In the genomic region with DNA sequence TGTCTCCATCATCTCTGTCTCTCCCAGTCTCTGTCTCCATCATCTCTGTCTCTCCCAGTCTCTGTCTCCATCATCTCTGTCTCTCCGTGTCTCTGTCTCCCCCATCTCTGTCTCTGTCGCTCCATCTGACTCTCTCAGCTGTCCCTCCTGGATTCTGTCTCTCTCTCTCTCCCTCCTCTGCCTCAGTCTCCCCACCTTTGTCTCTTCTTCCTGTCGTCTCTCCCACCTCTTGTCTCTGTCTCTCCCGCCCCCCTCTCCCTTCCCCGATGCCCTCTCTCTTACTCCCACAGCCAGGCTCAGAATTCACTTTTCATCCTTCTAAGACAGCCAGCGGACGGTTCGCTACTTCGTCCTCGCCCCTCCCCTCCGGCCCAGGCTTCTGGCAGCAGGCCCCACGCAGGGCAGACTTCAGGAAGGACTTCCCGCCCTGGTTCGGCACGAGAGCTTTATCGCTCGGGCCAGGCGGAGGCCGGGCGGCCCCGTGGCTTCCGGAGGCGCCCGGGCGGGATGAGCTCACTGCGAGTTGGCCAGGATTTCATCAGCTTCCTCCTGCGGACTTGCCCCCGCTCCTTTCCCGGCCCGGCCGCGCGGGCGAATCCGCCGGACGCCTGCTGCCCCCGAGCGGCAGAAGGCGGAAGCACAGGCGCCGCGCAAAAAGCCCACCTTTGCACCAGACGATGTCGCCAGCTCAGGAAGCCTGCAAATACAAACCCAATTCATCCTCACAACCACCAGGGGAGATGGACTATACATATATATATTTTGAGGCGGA, we compare ENCODE assay signal across 1 cellular context.
TF ChIP-seq lines count a peak whose summit lies in the region.

No MANE protein-coding gene starts in this region.

TF ChIP-seq in HepG2, 621 proteins besides CTCF, POLR2A, EP300 and RAD21 (continued from another document and continues in another):
- TF ChIP-seq, protein P1, sequence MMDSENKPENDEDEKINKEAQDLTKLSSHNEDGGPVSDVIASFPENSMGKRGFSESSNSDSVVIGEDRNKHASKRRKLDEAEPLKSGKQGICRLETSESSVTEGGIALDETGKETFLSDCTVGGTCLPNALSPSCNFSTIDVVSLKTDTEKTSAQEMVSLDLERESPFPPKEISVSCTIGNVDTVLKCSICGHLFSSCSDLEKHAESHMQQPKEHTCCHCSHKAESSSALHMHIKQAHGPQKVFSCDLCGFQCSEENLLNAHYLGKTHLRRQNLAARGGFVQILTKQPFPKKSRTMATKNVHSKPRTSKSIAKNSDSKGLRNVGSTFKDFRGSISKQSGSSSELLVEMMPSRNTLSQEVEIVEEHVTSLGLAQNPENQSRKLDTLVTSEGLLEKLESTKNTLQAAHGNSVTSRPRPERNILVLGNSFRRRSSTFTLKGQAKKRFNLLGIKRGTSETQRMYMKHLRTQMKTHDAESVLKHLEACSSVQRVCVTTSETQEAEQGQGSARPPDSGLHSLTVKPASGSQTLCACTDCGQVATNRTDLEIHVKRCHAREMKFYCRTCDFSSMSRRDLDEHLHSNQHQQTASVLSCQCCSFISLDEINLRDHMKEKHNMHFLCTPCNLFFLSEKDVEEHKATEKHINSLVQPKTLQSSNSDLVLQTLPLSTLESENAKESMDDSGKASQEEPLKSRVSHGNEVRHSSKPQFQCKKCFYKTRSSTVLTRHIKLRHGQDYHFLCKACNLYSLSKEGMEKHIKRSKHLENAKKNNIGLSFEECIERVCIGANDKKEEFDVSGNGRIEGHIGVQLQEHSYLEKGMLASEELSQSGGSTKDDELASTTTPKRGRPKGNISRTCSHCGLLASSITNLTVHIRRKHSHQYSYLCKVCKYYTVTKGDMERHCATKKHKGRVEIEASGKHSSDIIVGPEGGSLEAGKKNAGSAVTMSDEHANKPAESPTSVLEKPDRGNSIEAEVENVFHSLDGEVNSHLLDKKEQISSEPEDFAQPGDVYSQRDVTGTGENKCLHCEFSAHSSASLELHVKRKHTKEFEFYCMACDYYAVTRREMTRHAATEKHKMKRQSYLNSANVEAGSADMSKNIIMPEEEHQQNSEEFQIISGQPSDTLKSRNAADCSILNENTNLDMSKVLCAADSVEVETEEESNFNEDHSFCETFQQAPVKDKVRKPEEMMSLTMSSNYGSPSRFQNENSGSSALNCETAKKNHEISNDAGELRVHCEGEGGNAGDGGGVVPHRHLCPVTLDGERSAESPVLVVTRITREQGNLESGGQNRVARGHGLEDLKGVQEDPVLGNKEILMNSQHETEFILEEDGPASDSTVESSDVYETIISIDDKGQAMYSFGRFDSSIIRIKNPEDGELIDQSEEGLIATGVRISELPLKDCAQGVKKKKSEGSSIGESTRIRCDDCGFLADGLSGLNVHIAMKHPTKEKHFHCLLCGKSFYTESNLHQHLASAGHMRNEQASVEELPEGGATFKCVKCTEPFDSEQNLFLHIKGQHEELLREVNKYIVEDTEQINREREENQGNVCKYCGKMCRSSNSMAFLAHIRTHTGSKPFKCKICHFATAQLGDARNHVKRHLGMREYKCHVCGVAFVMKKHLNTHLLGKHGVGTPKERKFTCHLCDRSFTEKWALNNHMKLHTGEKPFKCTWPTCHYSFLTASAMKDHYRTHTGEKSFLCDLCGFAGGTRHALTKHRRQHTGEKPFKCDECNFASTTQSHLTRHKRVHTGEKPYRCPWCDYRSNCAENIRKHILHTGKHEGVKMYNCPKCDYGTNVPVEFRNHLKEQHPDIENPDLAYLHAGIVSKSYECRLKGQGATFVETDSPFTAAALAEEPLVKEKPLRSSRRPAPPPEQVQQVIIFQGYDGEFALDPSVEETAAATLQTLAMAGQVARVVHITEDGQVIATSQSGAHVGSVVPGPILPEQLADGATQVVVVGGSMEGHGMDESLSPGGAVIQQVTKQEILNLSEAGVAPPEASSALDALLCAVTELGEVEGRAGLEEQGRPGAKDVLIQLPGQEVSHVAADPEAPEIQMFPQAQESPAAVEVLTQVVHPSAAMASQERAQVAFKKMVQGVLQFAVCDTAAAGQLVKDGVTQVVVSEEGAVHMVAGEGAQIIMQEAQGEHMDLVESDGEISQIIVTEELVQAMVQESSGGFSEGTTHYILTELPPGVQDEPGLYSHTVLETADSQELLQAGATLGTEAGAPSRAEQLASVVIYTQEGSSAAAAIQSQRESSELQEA (CRISPR knock-in tag; IDR thresholded peaks at IDR 0.05; ENCODE audit: not compliant biosample characterization), result no peak
- TF ChIP-seq PAWR (CRISPR knock-in tag; IDR thresholded peaks at IDR 0.05; ENCODE audit: borderline replicate concordance), result no peak
- TF ChIP-seq ZNF83 (CRISPR knock-in tag; IDR thresholded peaks at IDR 0.05; ENCODE audit: borderline replicate concordance), result peak; percentile 51; the same call in 1 of the 2 replicates
- TF ChIP-seq YY1 (IDR thresholded peaks at IDR 0.05; ENCODE audit: insufficient read depth, insufficient replicate concordance, low read depth, low read length), result peak; percentile 33
- peak; percentile 75 for TF ChIP-seq ZNF839 (CRISPR knock-in tag; IDR thresholded peaks at IDR 0.05; ENCODE audit: borderline replicate concordance)
- TF ChIP-seq ZNF501 (CRISPR knock-in tag; IDR thresholded peaks at IDR 0.05), result peak; percentile 89; the same call in 1 of the 2 replicates
- TF ChIP-seq ZNF207 (IDR thresholded peaks at IDR 0.05; ENCODE audit: borderline replicate concordance), result no peak
- TF ChIP-seq, protein P2, sequence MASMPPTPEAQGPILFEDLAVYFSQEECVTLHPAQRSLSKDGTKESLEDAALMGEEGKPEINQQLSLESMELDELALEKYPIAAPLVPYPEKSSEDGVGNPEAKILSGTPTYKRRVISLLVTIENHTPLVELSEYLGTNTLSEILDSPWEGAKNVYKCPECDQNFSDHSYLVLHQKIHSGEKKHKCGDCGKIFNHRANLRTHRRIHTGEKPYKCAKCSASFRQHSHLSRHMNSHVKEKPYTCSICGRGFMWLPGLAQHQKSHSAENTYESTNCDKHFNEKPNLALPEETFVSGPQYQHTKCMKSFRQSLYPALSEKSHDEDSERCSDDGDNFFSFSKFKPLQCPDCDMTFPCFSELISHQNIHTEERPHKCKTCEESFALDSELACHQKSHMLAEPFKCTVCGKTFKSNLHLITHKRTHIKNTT (CRISPR knock-in tag; IDR thresholded peaks at IDR 0.05), result no peak
- TF ChIP-seq AGO1 (IDR thresholded peaks at IDR 0.05; ENCODE audit: low read depth, low read length, poor library complexity, severe bottlenecking), result peak; percentile 75
- TF ChIP-seq ZNF550 (CRISPR knock-in tag; IDR thresholded peaks at IDR 0.05; ENCODE audit: borderline replicate concordance), result 0 out of 2 replicates have a peak, but pooled peaks have one; percentile 46
- TF ChIP-seq AHR (CRISPR knock-in tag; IDR thresholded peaks at IDR 0.05), result no peak
- TF ChIP-seq CBX5 (CRISPR knock-in tag; IDR thresholded peaks at IDR 0.05; ENCODE audit: borderline replicate concordance), result peak; percentile 83; the same call in 1 of the 2 replicates
- no peak for TF ChIP-seq TBP (CRISPR knock-in tag; IDR thresholded peaks at IDR 0.05)
- no peak for TF ChIP-seq HNRNPH1 (optimal IDR thresholded peaks at IDR 0.05; ENCODE audit: low read depth, low read length)
- TF ChIP-seq ZNF691 (CRISPR knock-in tag; IDR thresholded peaks at IDR 0.05; ENCODE audit: borderline replicate concordance, low read depth), result no peak
- no peak for TF ChIP-seq ZNF562 (CRISPR knock-in tag; IDR thresholded peaks at IDR 0.05; ENCODE audit: borderline replicate concordance)
- no peak for TF ChIP-seq SRSF4 (IDR thresholded peaks at IDR 0.05; ENCODE audit: low read depth, low read length, poor library complexity, severe bottlenecking)
- TF ChIP-seq MAF1 (CRISPR knock-in tag; IDR thresholded peaks at IDR 0.05; ENCODE audit: borderline replicate concordance), result peak; percentile 74
- TF ChIP-seq ATF7 (IDR thresholded peaks at IDR 0.05), result peak; percentile 72
- TF ChIP-seq ATF7 (CRISPR knock-in tag; IDR thresholded peaks at IDR 0.05), result peak; percentile 94
- TF ChIP-seq MAFG (CRISPR knock-in tag; IDR thresholded peaks at IDR 0.05), result no peak
- no peak for TF ChIP-seq ZNF510 (CRISPR knock-in tag; IDR thresholded peaks at IDR 0.05; ENCODE audit: low read depth)
- TF ChIP-seq ZNF770 (CRISPR knock-in tag; IDR thresholded peaks at IDR 0.05), result peak; percentile 97
- peak; percentile 70; the same call in 1 of the 2 replicates for TF ChIP-seq PITX1 (CRISPR knock-in tag; IDR thresholded peaks at IDR 0.05)
- TF ChIP-seq ARID2 (CRISPR knock-in tag; IDR thresholded peaks at IDR 0.05; ENCODE audit: borderline replicate concordance), result peak; percentile 60; the same call in 1 of the 2 replicates
- TF ChIP-seq NFIB (CRISPR knock-in tag; IDR thresholded peaks at IDR 0.05; ENCODE audit: borderline replicate concordance), result no peak
- TF ChIP-seq TOE1 (CRISPR knock-in tag; IDR thresholded peaks at IDR 0.05), result 0 out of 2 replicates have a peak, but pooled peaks have one; percentile 54
- no peak for TF ChIP-seq ZNF496 (CRISPR knock-in tag; IDR thresholded peaks at IDR 0.05; ENCODE audit: insufficient replicate concordance)
- TF ChIP-seq NFRKB (IDR thresholded peaks at IDR 0.05), result no peak
- TF ChIP-seq, protein P3, sequence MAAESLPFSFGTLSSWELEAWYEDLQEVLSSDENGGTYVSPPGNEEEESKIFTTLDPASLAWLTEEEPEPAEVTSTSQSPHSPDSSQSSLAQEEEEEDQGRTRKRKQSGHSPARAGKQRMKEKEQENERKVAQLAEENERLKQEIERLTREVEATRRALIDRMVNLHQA (CRISPR knock-in tag; IDR thresholded peaks at IDR 0.05), result peak; percentile 97
- no peak for TF ChIP-seq ZNF337 (CRISPR knock-in tag; IDR thresholded peaks at IDR 0.05; ENCODE audit: borderline replicate concordance, low read depth)
- TF ChIP-seq ZGPAT (CRISPR knock-in tag; IDR thresholded peaks at IDR 0.05), result peak; percentile 96
- TF ChIP-seq, protein P4, sequence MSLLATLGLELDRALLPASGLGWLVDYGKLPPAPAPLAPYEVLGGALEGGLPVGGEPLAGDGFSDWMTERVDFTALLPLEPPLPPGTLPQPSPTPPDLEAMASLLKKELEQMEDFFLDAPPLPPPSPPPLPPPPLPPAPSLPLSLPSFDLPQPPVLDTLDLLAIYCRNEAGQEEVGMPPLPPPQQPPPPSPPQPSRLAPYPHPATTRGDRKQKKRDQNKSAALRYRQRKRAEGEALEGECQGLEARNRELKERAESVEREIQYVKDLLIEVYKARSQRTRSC (CRISPR knock-in tag; IDR thresholded peaks at IDR 0.05; ENCODE audit: low read depth), result 0 out of 2 replicates have a peak, but pooled peaks have one; percentile 34
- peak; percentile 96 for TF ChIP-seq ZNF605 (CRISPR knock-in tag; IDR thresholded peaks at IDR 0.05)
- TF ChIP-seq SMAD1 (CRISPR knock-in tag; IDR thresholded peaks at IDR 0.05; ENCODE audit: borderline replicate concordance, low read depth), result peak; percentile 86; the same call in 1 of the 2 replicates
- TF ChIP-seq MAFK (conservative IDR thresholded peaks at IDR 0.05 in 1 of 2, IDR thresholded peaks at IDR 0.05 in 1 of 2; ENCODE audit: low read length in 2 of 2), result no peak
- peak; percentile 76; the same call in 1 of the 2 replicates for TF ChIP-seq ZMYM4 (CRISPR knock-in tag; IDR thresholded peaks at IDR 0.05)
- no peak for TF ChIP-seq ZNF530 (CRISPR knock-in tag; IDR thresholded peaks at IDR 0.05; ENCODE audit: low read depth)
- TF ChIP-seq USF2 (IDR thresholded peaks at IDR 0.05; ENCODE audit: low read depth, low read length), result no peak
- peak; percentile 55; the same call in 1 of the 2 replicates for TF ChIP-seq USF2 (CRISPR knock-in tag; IDR thresholded peaks at IDR 0.05; ENCODE audit: borderline replicate concordance)
- no peak for TF ChIP-seq U2AF2 (IDR thresholded peaks at IDR 0.05; ENCODE audit: low read depth, low read length)
- TF ChIP-seq FOSL1 (CRISPR knock-in tag; IDR thresholded peaks at IDR 0.05; ENCODE audit: borderline replicate concordance), result no peak
- TF ChIP-seq NFIC (IDR thresholded peaks at IDR 0.05; ENCODE audit: low read length), result no peak
- TF ChIP-seq HOXD1 (CRISPR knock-in tag; IDR thresholded peaks at IDR 0.05), result peak; percentile 30; the same call in 1 of the 2 replicates
